ENCODE assay signal across 8 cellular contexts in genomic region chr1:241834733-241835377, GRCh38. TPM values are rescaled to one million over a fixed set of nuclear protein-coding genes. Genes with fewer than 3 reads are reported as not detected.
DNase-seq lines count a peak whose midpoint lies in the region; ATAC-seq, FAIRE-seq and TF ChIP-seq lines count a peak whose summit lies in the region.

No MANE protein-coding gene starts in this region.

- H3K14ac ChIP-seq in H1 (ENCODE audit: insufficient read length) = no peak overlapping the region

- peak in 11 of 12 donors; percentile 25 to 62 (median 41) for TF ChIP-seq CTCF in heart left ventricle (IDR thresholded peaks at IDR 0.05)
- TF ChIP-seq CTCF in H1 (IDR thresholded peaks at IDR 0.05; ENCODE audit: control extremely low read depth in 1 of 3, insufficient read depth in 1 of 3, low read depth in 1 of 3, low read length in 3 of 3) = peak in 2 of 3 experiments; percentile 57 to 61; a peak in 3 of 4 replicates
- peak; percentile 34 for TF ChIP-seq CTCF in psoas muscle (IDR thresholded peaks at IDR 0.05)

- no peak overlapping the region for H4K8ac ChIP-seq in H1 (ENCODE audit: extremely low read depth, insufficient read depth, low read length)

- H3K9me3 ChIP-seq in heart left ventricle (no peaks in the 10 kb centered on the region), H1 (ENCODE audit: insufficient read depth in 2 of 2, low read depth in 1 of 2, low read length in 1 of 2) (no peaks in the 10 kb centered on the region), psoas muscle (no peaks in the 10 kb centered on the region)

- WGBS in heart left ventricle, 4 donors = 2 to 5% (median 3%) methylated on average over 1 of the region's 1 CpG
- WGBS in H1 (ENCODE audit: extremely low coverage in 1 of 2, insufficient coverage in 1 of 2, insufficient read length in 1 of 2, insufficient replicate concordance in 2 of 2, low coverage in 1 of 2, low lambda C conversion rate in 2 of 2, missing lambda C conversion rate in 1 of 2), 2 experiments = 13% methylated on average over 1 of the region's 1 CpG; no CpG with 5 or more reads in 1 of the 2 experiments
- WGBS in psoas muscle, 3 donors = 4 to 12% (median 7%) methylated on average over 1 of the region's 1 CpG

- no peaks in the 10 kb centered on the region for H3K23me2 ChIP-seq in H1 (ENCODE audit: low read depth, low read length)

- no peak overlapping the region for H2AFZ ChIP-seq in H1 (ENCODE audit: low read length)

- H2BK120ac ChIP-seq in H1 (replicated peaks; ENCODE audit: low read depth, low read length) = no peak overlapping the region

- H3K4me3 ChIP-seq in heart left ventricle = no peak overlapping the region
- H3K4me3 ChIP-seq in H1 (ENCODE audit: extremely low read depth in 1 of 4, insufficient read depth in 2 of 4, low read depth in 3 of 4, low read length in 4 of 4) = no peak overlapping the region
- H3K4me3 ChIP-seq in psoas muscle = no peak overlapping the region

- no peak overlapping the region for H2BK20ac ChIP-seq in H1 (ENCODE audit: low read length)

- H3K79me2 ChIP-seq in H1 (ENCODE audit: control insufficient read depth in 1 of 2, insufficient read depth in 2 of 2, low read length in 2 of 2) = no peaks in the 10 kb centered on the region

- no peak overlapping the region for H3K4me2 ChIP-seq in H1 (ENCODE audit: insufficient read depth in 1 of 2, low read depth in 2 of 2, low read length in 2 of 2)

- no peak overlapping the region for H2BK12ac ChIP-seq in H1 (ENCODE audit: low read depth, low read length)

- H3K4me1 ChIP-seq in heart left ventricle (peaks cover 0 to 4% (median 0%) of the 10 kb centered on the region in 12 donors), H1 (replicated peaks in 1 of 4; ENCODE audit: control insufficient read depth in 3 of 4, insufficient read depth in 4 of 4, low read length in 3 of 4) (no peaks in the 10 kb centered on the region), psoas muscle (no peaks in the 10 kb centered on the region)

- no peak for TF ChIP-seq EP300 in H1 (IDR thresholded peaks at IDR 0.05; ENCODE audit: borderline replicate concordance in 1 of 2, low read depth in 2 of 2, low read length in 2 of 2)

- POLR2A ChIA-PET in H1 (lab: Charles Lee; ENCODE audit: partially characterized antibody) = no interaction called here

- no peaks in the 10 kb centered on the region for H3K79me1 ChIP-seq in H1 (ENCODE audit: low read depth, low read length)

- H4K91ac ChIP-seq in H1 (replicated peaks; ENCODE audit: insufficient read length, low read length) = no peak overlapping the region

- no peak overlapping the region for H2AK5ac ChIP-seq in H1 (ENCODE audit: low read depth, low read length)

- H2BK5ac ChIP-seq in H1 (ENCODE audit: low read depth, low read length) = no peak overlapping the region

- H3K9ac ChIP-seq in H1 (replicated peaks in 1 of 4; ENCODE audit: extremely low read depth in 1 of 4, low read depth in 3 of 4, low read length in 3 of 4) = no peak overlapping the region

- H3K36me3 ChIP-seq in heart left ventricle = no peaks in the 10 kb centered on the region
- H3K36me3 ChIP-seq in H1 (ENCODE audit: control insufficient read depth in 2 of 4, insufficient read depth in 4 of 4, low read length in 3 of 4) = no peaks in the 10 kb centered on the region
- no peaks in the 10 kb centered on the region for H3K36me3 ChIP-seq in psoas muscle (ENCODE audit: insufficient read depth in 1 of 2, low read depth in 1 of 2)

- no peak overlapping the region for H3K56ac ChIP-seq in H1 (replicated peaks; ENCODE audit: insufficient read length, low read depth, low read length)

- intact Hi-C loops in heart left ventricle (cut with DNase I) (loop anchor here in 8 of 10 donors (5.0 to 10.0 kb wide), 3 partner anchors 220 to 300 kb away; partner anchors contain the start of gene KMO (in 3 of the 8)), Right ventricle myocardium inferior (cut with DNase I) (no loop called here), psoas muscle (cut with DNase I) (loop anchor here in 1 of 2 donors (5.0 kb wide), 1 partner anchor 228 kb away; no protein-coding TSS in a partner anchor)

- no peaks in the 10 kb centered on the region for H4K20me1 ChIP-seq in H1 (replicated peaks in 1 of 2; ENCODE audit: control insufficient read depth in 1 of 2, insufficient read depth in 2 of 2, low read length in 2 of 2)

- FAIRE-seq in H1 (lab: Jason Lieb, UNC) = no peak

- H4K5ac ChIP-seq in H1 (ENCODE audit: insufficient read length, low read depth, low read length) = no peak overlapping the region

- no peak for TF ChIP-seq POLR2A in heart left ventricle (IDR thresholded peaks at IDR 0.05)
- no peak for TF ChIP-seq POLR2A in H1 (IDR thresholded peaks at IDR 0.05; ENCODE audit: control extremely low read depth in 1 of 2, low read depth in 2 of 2, low read length in 2 of 2)

- H2BK15ac ChIP-seq in H1 (ENCODE audit: low read length) = no peak overlapping the region

- H3K27me3 ChIP-seq in heart left ventricle = peaks cover 0 to 8% (median 0%) of the 10 kb centered on the region in 9 donors
- H3K27me3 ChIP-seq in H1 (replicated peaks in 1 of 4; ENCODE audit: control insufficient read depth in 3 of 4, extremely low read depth in 1 of 4, insufficient read depth in 3 of 4, low read length in 3 of 4) = no peaks in the 10 kb centered on the region
- H3K27me3 ChIP-seq in psoas muscle (ENCODE audit: insufficient read depth in 3 of 3, low read length in 2 of 3) = no peaks in the 10 kb centered on the region

- H3K23ac ChIP-seq in H1 (ENCODE audit: insufficient read length) = no peak overlapping the region

- H3K27ac ChIP-seq in heart left ventricle = no peak overlapping the region
- no peak overlapping the region for H3K27ac ChIP-seq in H1 (ENCODE audit: low read depth, low read length)
- no peak overlapping the region for H3K27ac ChIP-seq in psoas muscle

- CTCF ChIA-PET in H1 (lab: Charles Lee; ENCODE audit: partially characterized antibody) = interaction anchor here (0.7 to 1.6 kb wide), 9 partner anchors 8 to 316 kb away, joined by 3 to 8 read pairs (median 4); no protein-coding TSS in a partner anchor

- no peak for ATAC-seq in heart left ventricle
- ATAC-seq in Right ventricle myocardium inferior = no peak
- no peak for ATAC-seq in psoas muscle
- no peak for ATAC-seq in HG02642 (IDR thresholded peaks at IDR 0.05; ENCODE audit: poor library complexity, unreplicated experiment)
- ATAC-seq in GM18519 (IDR thresholded peaks at IDR 0.05; ENCODE audit: low FRiP score, unreplicated experiment) = no peak

- no peak overlapping the region for H3K4ac ChIP-seq in H1 (replicated peaks; ENCODE audit: insufficient read length, low read depth, low read length)

- peak; percentile 77 to 79 for TF ChIP-seq RAD21 in H1 (IDR thresholded peaks at IDR 0.05 in 1 of 2, conservative IDR thresholded peaks at IDR 0.05 in 1 of 2; ENCODE audit: low read depth in 2 of 2, low read length in 2 of 2)

- no peak overlapping the region for H3K18ac ChIP-seq in H1 (ENCODE audit: extremely low read depth, low read length)

- no peak for DNase-seq in heart left ventricle
- no peak for DNase-seq in Right ventricle myocardium inferior (ENCODE audit: missing footprints)
- DNase-seq in NOMO-1 treated with DMSO at 0.1 percent for 48 hours (lab: John Stamatoyannopoulos, UW; ENCODE audit: unreplicated experiment) = peak; percentile 41
- DNase-seq in H1 (ENCODE audit: low read depth in 1 of 2, low spot score in 2 of 2) = no peak
- DNase-seq in psoas muscle = no peak
- DNase-seq in HuH-7.5 (ENCODE audit: low spot score) = no peak

TF ChIP-seq in H1, 55 proteins besides CTCF, POLR2A, EP300 and RAD21:
- TF ChIP-seq SUZ12 (IDR thresholded peaks at IDR 0.05; ENCODE audit: low read length) (no peak), MAX (IDR thresholded peaks at IDR 0.05) (no peak), KDM1A (IDR thresholded peaks at IDR 0.05; ENCODE audit: borderline replicate concordance, low read length) (no peak), CBX8 (IDR thresholded peaks at IDR 0.05; ENCODE audit: borderline replicate concordance, low read depth, low read length) (no peak), SP4 (IDR thresholded peaks at IDR 0.05; ENCODE audit: low read length) (no peak), CHD1 (IDR thresholded peaks at IDR 0.05; ENCODE audit: low read depth, low read length) (no peak), RXRA (IDR thresholded peaks at IDR 0.05; ENCODE audit: insufficient read depth, low read depth, low read length) (no peak)

RNA-seq across cellular contexts. Expression of gene EXO1, which starts 13.1 kb away (rescaled TPM):
- total RNA-seq in heart left ventricle = 1 to 10 TPM in 2 of 9 donors, under 1 TPM in 3, not detected in 4; 0.15 to 4.1 (median 0.81) TPM
- polyA plus RNA-seq in heart left ventricle = under 1 TPM in 1 of 2 donors, not detected in 1; 0.07 TPM
- total RNA-seq in Right ventricle myocardium inferior = 0.65 TPM
- total RNA-seq in H1 (2021; fragmentation: NEBNext Ultra II Directional; extraction: Animal tissue kit (Norgen Biotek cat#: 25700)) = 36.4 and 43.0 TPM in 2 replicates
- polyA plus RNA-seq in H1 (2011; rRNA removed) = 6.6 and 9.2 TPM in 2 replicates
- polyA plus RNA-seq in H1 (2011; cell fraction: cytosol; rRNA removed) = 11.8 TPM
- polyA plus RNA-seq in H1 (2011; cell fraction: nucleus; rRNA removed) = 7.9 TPM
- 13.4 to 28.5 TPM (median 17.5 TPM) in 4 replicates for polyA plus RNA-seq in H1 (2012, experiment 1 of 2)
- polyA plus RNA-seq in H1 (2012, experiment 2 of 2) = 1.0 TPM
- polyA plus RNA-seq in H1 (2013, experiment 1 of 2) = 18.1 TPM
- polyA plus RNA-seq in H1 (2013, experiment 2 of 2) = 17.1 TPM
- polyA minus RNA-seq in H1 (2011; rRNA and poly(A)+ RNA removed) = 30.4 and 34.8 TPM in 2 replicates
- polyA minus RNA-seq in H1 (2011; cell fraction: cytosol; rRNA and poly(A)+ RNA removed) = 18.1 TPM
- 37.8 TPM for polyA minus RNA-seq in H1 (2011; cell fraction: nucleus; rRNA and poly(A)+ RNA removed)
- under 1 TPM in 1 of 4 donors, not detected in 3; 0.32 TPM for total RNA-seq in psoas muscle
- polyA plus RNA-seq in psoas muscle = under 1 TPM in 2 of 3 donors, not detected in 1; 0.06 to 0.17 TPM
